18 cellular contexts compared by ENCODE assay signal in genomic region chr9:18331808-18332209, GRCh38.
DNase-seq lines count a peak whose midpoint lies in the region; ATAC-seq and TF ChIP-seq lines count a peak whose summit lies in the region.
"Had no signal": no experiment of that assay in that cellular context is flagged by ENCODE, and none has a peak within 500 bp of the region (broad histone marks: within the 10 kb centered on the region; RNA-seq: fewer than 3 reads in every experiment).

No MANE protein-coding gene starts in this region.

- intact Hi-C loops in heart left ventricle (cut with DNase I): no loop called here
- intact Hi-C loops in activated naive CD4-positive, alpha-beta T cell treated with anti-CD3 and anti-CD28 coated beads for 36 hours (cut with micrococcal nuclease): no loop called here
- intact Hi-C loops in CD8-positive, alpha-beta T cell (cut with DNase I, micrococcal nuclease): no loop called here

- no peak overlapping the region for H3K27ac Mint-ChIP-seq in activated naive CD4-positive, alpha-beta T cell treated with anti-CD3 and anti-CD28 coated beads for 36 hours
- no peak overlapping the region for H3K27ac Mint-ChIP-seq in CD8-positive, alpha-beta T cell
- H3K27ac Mint-ChIP-seq: CD8-positive, alpha-beta memory T cell; neural progenitor cell had no signal

- H3K36me3 ChIP-seq in cardiac muscle cell: no peaks in the 10 kb centered on the region
- no peaks in the 10 kb centered on the region for H3K36me3 ChIP-seq in heart left ventricle
- H3K36me3 ChIP-seq in CD8-positive, alpha-beta T cell (ENCODE audit: insufficient read depth, low read length): no peaks in the 10 kb centered on the region
- H3K36me3 ChIP-seq: neural progenitor cell had no signal

- no peak for TF ChIP-seq CTCF in cardiac muscle cell (IDR thresholded peaks at IDR 0.05; ENCODE audit: low read depth, low read length)
- TF ChIP-seq CTCF in heart left ventricle (IDR thresholded peaks at IDR 0.05): no peak
- no peak for TF ChIP-seq CTCF in fibroblast of the aortic adventitia (IDR thresholded peaks at IDR 0.05; ENCODE audit: insufficient read depth, low read length)
- TF ChIP-seq CTCF in CD8-positive, alpha-beta T cell (IDR thresholded peaks at IDR 0.05): no peak

- H3K4me1 ChIP-seq in cardiac muscle cell (ENCODE audit: low read depth): peaks cover 6% of the 10 kb centered on the region
- peaks cover 0 to 24% (median 3%) of the 10 kb centered on the region in 12 donors for H3K4me1 ChIP-seq in heart left ventricle
- H3K4me1 ChIP-seq in CD8-positive, alpha-beta T cell (ENCODE audit: insufficient read depth, low read length): no peaks in the 10 kb centered on the region
- H3K4me1 ChIP-seq: neural progenitor cell had no signal

- H3K27ac ChIP-seq in cardiac muscle cell: peak overlapping the region; percentile 10
- H3K27ac ChIP-seq in heart left ventricle: no peak overlapping the region
- H3K27ac ChIP-seq in CD8-positive, alpha-beta T cell (ENCODE audit: low read depth, low read length): no peak overlapping the region
- H3K27ac ChIP-seq in substantia nigra (ENCODE audit: low read depth, low read length, poor library complexity, severe bottlenecking): no peak overlapping the region
- H3K27ac ChIP-seq: GM23248, neural progenitor cell had no signal

- H3K27me3 ChIP-seq in cardiac muscle cell: no peaks in the 10 kb centered on the region
- no peaks in the 10 kb centered on the region for H3K27me3 ChIP-seq in heart left ventricle
- H3K27me3 ChIP-seq in CD8-positive, alpha-beta T cell (ENCODE audit: insufficient read depth, low read length): no peaks in the 10 kb centered on the region
- H3K27me3 ChIP-seq: neural progenitor cell had no signal

- DNase-seq in cardiac muscle cell (ENCODE audit: low read depth in 1 of 2, low spot score in 1 of 2) (peak; percentile 19 to 46), heart left ventricle (no peak), RPMI7951 (ENCODE audit: low read depth) (peak; percentile 27), fibroblast of the aortic adventitia (ENCODE audit: low read depth) (peak; percentile 76), substantia nigra (lab: John Stamatoyannopoulos, UW) (no peak)
- DNase-seq in activated naive CD4-positive, alpha-beta T cell treated with anti-CD3 and anti-CD28 coated beads for 36 hours: no peak
- DNase-seq in CD8-positive, alpha-beta T cell: no peak
- DNase-seq: ACHN; activated CD4-positive, alpha-beta T cell treated with anti-CD3 and anti-CD28 coated beads for 48 hours; CD8-positive, alpha-beta memory T cell; GM23248; NCI-H1048; SIG-M5; stimulated activated CD4-positive, alpha-beta T cell treated with anti-CD3 and anti-CD28 coated beads, Interleukin-4, amount 100 ng/mL, for 24 hours; T1000 had no signal

- no peaks in the 10 kb centered on the region for H3K9me3 Mint-ChIP-seq in activated naive CD4-positive, alpha-beta T cell treated with anti-CD3 and anti-CD28 coated beads for 36 hours
- no peaks in the 10 kb centered on the region for H3K9me3 Mint-ChIP-seq in CD8-positive, alpha-beta T cell
- H3K9me3 Mint-ChIP-seq: CD8-positive, alpha-beta memory T cell; neural progenitor cell had no signal

- H3K36me3 Mint-ChIP-seq in activated naive CD4-positive, alpha-beta T cell treated with anti-CD3 and anti-CD28 coated beads for 36 hours (ENCODE audit: low read depth): no peaks in the 10 kb centered on the region
- H3K36me3 Mint-ChIP-seq in CD8-positive, alpha-beta T cell: no peaks in the 10 kb centered on the region
- H3K36me3 Mint-ChIP-seq: CD8-positive, alpha-beta memory T cell; neural progenitor cell had no signal

- POLR2A ChIA-PET in CD8-positive, alpha-beta T cell (lab: Charles Lee): no interaction called here

- H3K9me3 ChIP-seq in cardiac muscle cell (ENCODE audit: low read depth) (no peaks in the 10 kb centered on the region), heart left ventricle (no peaks in the 10 kb centered on the region)
- no peaks in the 10 kb centered on the region for H3K9me3 ChIP-seq in CD8-positive, alpha-beta T cell (ENCODE audit: low read length)

- no peak overlapping the region for H3K4me3 ChIP-seq in cardiac muscle cell
- no peak overlapping the region for H3K4me3 ChIP-seq in heart left ventricle
- no peak overlapping the region for H3K4me3 ChIP-seq in fibroblast of the aortic adventitia (ENCODE audit: low read depth, low read length)
- H3K4me3 ChIP-seq in CD8-positive, alpha-beta T cell (ENCODE audit: low read depth, low read length): no peak overlapping the region
- H3K4me3 ChIP-seq: GM23248, neural progenitor cell had no signal

- CTCF ChIA-PET in activated naive CD4-positive, alpha-beta T cell treated with anti-CD3 and anti-CD28 coated beads for 36 hours (lab: Charles Lee): interaction anchor here (1.1 kb wide), 1 partner anchor 20 kb away, joined by 3 read pairs; no protein-coding TSS in a partner anchor
- CTCF ChIA-PET in CD8-positive, alpha-beta T cell (lab: Charles Lee): no interaction called here

- no peaks in the 10 kb centered on the region for H3K4me1 Mint-ChIP-seq in activated naive CD4-positive, alpha-beta T cell treated with anti-CD3 and anti-CD28 coated beads for 36 hours (ENCODE audit: low read depth)
- H3K4me1 Mint-ChIP-seq in CD8-positive, alpha-beta T cell (ENCODE audit: low read depth): no peaks in the 10 kb centered on the region
- H3K4me1 Mint-ChIP-seq: CD8-positive, alpha-beta memory T cell; neural progenitor cell had no signal

- peaks cover 7% of the 10 kb centered on the region for H3K27me3 Mint-ChIP-seq in activated naive CD4-positive, alpha-beta T cell treated with anti-CD3 and anti-CD28 coated beads for 36 hours (ENCODE audit: low read depth)
- peaks cover 2% of the 10 kb centered on the region for H3K27me3 Mint-ChIP-seq in CD8-positive, alpha-beta T cell (ENCODE audit: low read depth)
- H3K27me3 Mint-ChIP-seq: CD8-positive, alpha-beta memory T cell had no signal

- no peak overlapping the region for H3K4me3 Mint-ChIP-seq in activated naive CD4-positive, alpha-beta T cell treated with anti-CD3 and anti-CD28 coated beads for 36 hours
- H3K4me3 Mint-ChIP-seq in CD8-positive, alpha-beta T cell: no peak overlapping the region
- H3K4me3 Mint-ChIP-seq: CD8-positive, alpha-beta memory T cell; neural progenitor cell had no signal

- ATAC-seq in heart left ventricle: no peak
- no peak for ATAC-seq in CD8-positive, alpha-beta T cell
- no peak for ATAC-seq in HG03520 (IDR thresholded peaks at IDR 0.05; ENCODE audit: unreplicated experiment)
- ATAC-seq: HepG2 had no signal

- TF ChIP-seq POLR2A in heart left ventricle (IDR thresholded peaks at IDR 0.05): no peak

- WGBS in heart left ventricle, 4 donors: 9 to 32% (median 24%) methylated on average over 1 of the region's 1 CpG

Comparison
In these comparisons a context has a peak if more than half of its experiments do, and no peak if none do; other contexts are left out.
1. DNase-seq: peak in cardiac muscle cell (2 of 2), RPMI7951 (single experiment) and fibroblast of the aortic adventitia (single experiment); none in heart left ventricle (0 of 5), activated naive CD4-positive, alpha-beta T cell treated with anti-CD3 and anti-CD28 coated beads for 36 hours (single experiment), CD8-positive, alpha-beta T cell (0 of 7) and substantia nigra (0 of 49).